Comparison of ENCODE assay signal across 17 cellular contexts in genomic region chr3:71688121-71688520, GRCh38. TPM values are rescaled to one million over a fixed set of nuclear protein-coding genes. Genes with fewer than 3 reads are reported as not detected.
A peak's percentile ranks its signal among the peaks of the same experiment; 100 is the strongest.
DNase-seq lines count a peak whose midpoint lies in the region; ATAC-seq, FAIRE-seq and TF ChIP-seq lines count a peak whose summit lies in the region.
"Had no signal": no experiment of that assay in that cellular context is flagged by ENCODE, and none has a peak within 500 bp of the region (broad histone marks: within the 10 kb centered on the region; RNA-seq: fewer than 3 reads in every experiment).

No MANE protein-coding gene starts in this region.

- no peaks in the 10 kb centered on the region for H3K9me1 ChIP-seq in endothelial cell of umbilical vein (replicated peaks; ENCODE audit: control insufficient read depth, extremely low read depth, insufficient read depth, low read length)

- FAIRE-seq in endothelial cell of umbilical vein (lab: Jason Lieb, UNC) (no peak), small intestine (lab: Jason Lieb, UNC) (no peak)

- H3K27ac ChIP-seq in HUES48 (ENCODE audit: low read depth, low read length) (peak overlapping the region; percentile 44), RWPE2 (ENCODE audit: poor library complexity, severe bottlenecking) (peak overlapping the region; percentile 96), endothelial cell of umbilical vein (ENCODE audit: insufficient read depth, low read depth, low read length) (no peak overlapping the region), small intestine (ENCODE audit: low read depth in 1 of 2, low read length in 1 of 2) (no peak overlapping the region), upper lobe of right lung (no peak overlapping the region)
- H3K27ac ChIP-seq: breast epithelium, thyroid gland had no signal

- H3K9ac ChIP-seq in HUES48 (ENCODE audit: low read depth, low read length) (no peak overlapping the region), endothelial cell of umbilical vein (replicated peaks; ENCODE audit: extremely low read depth, insufficient read depth, low read length) (no peak overlapping the region)

- H3K36me3 ChIP-seq in HUES48 (ENCODE audit: control insufficient read depth, insufficient read depth, low read length), result no peaks in the 10 kb centered on the region
- no peaks in the 10 kb centered on the region; the same call in 1 of the 2 replicates for H3K36me3 ChIP-seq in RWPE2 (ENCODE audit: low read depth)
- no peaks in the 10 kb centered on the region for H3K36me3 ChIP-seq in endothelial cell of umbilical vein (ENCODE audit: control insufficient read depth in 2 of 2, extremely low read depth in 1 of 2, insufficient read depth in 2 of 2, low read length in 2 of 2)
- H3K36me3 ChIP-seq in small intestine (ENCODE audit: control insufficient read depth in 2 of 2, insufficient read depth in 2 of 2, low read length in 2 of 2), result peaks cover 0 to 5% of the 10 kb centered on the region in 2 donors
- H3K36me3 ChIP-seq in upper lobe of right lung, result no peaks in the 10 kb centered on the region
- H3K36me3 ChIP-seq: breast epithelium, thyroid gland had no signal

- 62 to 84% (median 72%) methylated on average over 1 of the region's 1 CpG for WGBS in small intestine, 3 donors

- no TSS peak for BruUV-seq in endothelial cell of umbilical vein (replicated peaks; lab: Mats Ljungman, UMichigan)

- POLR2A ChIA-PET in endothelial cell of umbilical vein (lab: Charles Lee), result no interaction called here

- no peak overlapping the region for H2AFZ ChIP-seq in endothelial cell of umbilical vein (ENCODE audit: low read depth, low read length)

- intact Hi-C loops in endothelial cell of umbilical vein (cut with micrococcal nuclease) (no loop called here), upper lobe of right lung (cut with DNase I) (no loop called here)

- CTCF ChIA-PET in endothelial cell of umbilical vein (lab: Charles Lee), result no interaction called here

- no peaks in the 10 kb centered on the region for H3K79me2 ChIP-seq in endothelial cell of umbilical vein (ENCODE audit: control insufficient read depth, insufficient read depth, low read length)

- ATAC-seq in RWPE2 (ENCODE audit: low read depth) (no peak), upper lobe of right lung (no peak)
- ATAC-seq: esophagus mucosa, right cardiac atrium had no signal

- H3K27me3 ChIP-seq in HUES48 (ENCODE audit: control insufficient read depth, insufficient read depth, low read length) (no peaks in the 10 kb centered on the region), RWPE2 (ENCODE audit: insufficient read depth, poor library complexity, severe bottlenecking) (no peaks in the 10 kb centered on the region), endothelial cell of umbilical vein (ENCODE audit: control insufficient read depth in 2 of 2, insufficient read depth in 2 of 2, low read length in 2 of 2) (peaks cover 0 to 2% of the 10 kb centered on the region in 2 experiments), small intestine (ENCODE audit: control insufficient read depth in 2 of 2, insufficient read depth in 2 of 2, low read length in 2 of 2) (no peaks in the 10 kb centered on the region), upper lobe of right lung (no peaks in the 10 kb centered on the region)
- H3K27me3 ChIP-seq: breast epithelium, thyroid gland had no signal

- no peak for DNase-seq in RWPE2 (ENCODE audit: low spot score)
- no peak for DNase-seq in endothelial cell of umbilical vein (ENCODE audit: low read depth, low spot score)
- DNase-seq in small intestine, result peak; percentile 51
- no peak for DNase-seq in upper lobe of right lung
- no peak for DNase-seq in NCI-H226
- DNase-seq in glomerular visceral epithelial cell (ENCODE audit: extremely low spot score), result no peak
- DNase-seq: AML-193, COR-L47, NCI-H1417 treated with DMSO at 0.1 percent for 48 hours, NCI-H69, right cardiac atrium, SIG-M5, thyroid gland had no signal

- no peak for TF ChIP-seq POLR2A in endothelial cell of umbilical vein (IDR thresholded peaks at IDR 0.05; ENCODE audit: low read depth, low read length)

- H4K20me1 ChIP-seq in endothelial cell of umbilical vein (replicated peaks; ENCODE audit: control insufficient read depth, extremely low read depth, insufficient read depth, low read length), result no peaks in the 10 kb centered on the region

- H3K4me1 ChIP-seq in HUES48 (ENCODE audit: control insufficient read depth, insufficient read depth, low read length), result peaks cover 54% of the 10 kb centered on the region
- peaks cover 62% of the 10 kb centered on the region for H3K4me1 ChIP-seq in RWPE2 (ENCODE audit: insufficient read depth, poor library complexity, severe bottlenecking)
- H3K4me1 ChIP-seq in endothelial cell of umbilical vein (ENCODE audit: control insufficient read depth, extremely low read depth, insufficient read depth, low read length), result peaks cover 5% of the 10 kb centered on the region
- peaks cover 4 to 21% of the 10 kb centered on the region in 2 donors for H3K4me1 ChIP-seq in small intestine (ENCODE audit: control insufficient read depth in 2 of 2, insufficient read depth in 1 of 2, low read depth in 1 of 2, low read length in 1 of 2)
- H3K4me1 ChIP-seq in upper lobe of right lung, result peaks cover 18% of the 10 kb centered on the region

- TF ChIP-seq CTCF in RWPE2 (IDR thresholded peaks at IDR 0.05; ENCODE audit: poor library complexity, severe bottlenecking) (no peak), endothelial cell of umbilical vein (IDR thresholded peaks at IDR 0.05; ENCODE audit: extremely low read depth in 1 of 2, insufficient read depth in 1 of 2, low read depth in 1 of 2, low read length in 2 of 2) (no peak), upper lobe of right lung (IDR thresholded peaks at IDR 0.05) (no peak)

- dilution Hi-C loops in endothelial cell of umbilical vein (cut with MboI; ENCODE audit: extremely low pct_ligation_motif_present, low sequenced_read_pairs), result no loop called here

- no peaks in the 10 kb centered on the region for H3K9me3 ChIP-seq in HUES48 (ENCODE audit: control insufficient read depth, insufficient read depth, low read length)
- H3K9me3 ChIP-seq in RWPE2 (ENCODE audit: severe bottlenecking), result no peaks in the 10 kb centered on the region
- no peaks in the 10 kb centered on the region for H3K9me3 ChIP-seq in endothelial cell of umbilical vein (replicated peaks; ENCODE audit: control insufficient read depth, insufficient read depth, low read length)
- no peaks in the 10 kb centered on the region for H3K9me3 ChIP-seq in small intestine (ENCODE audit: control insufficient read depth, low read depth)
- H3K9me3 ChIP-seq in upper lobe of right lung, result no peaks in the 10 kb centered on the region
- H3K9me3 ChIP-seq: breast epithelium, thyroid gland had no signal

- no peak overlapping the region for H3K4me2 ChIP-seq in endothelial cell of umbilical vein (ENCODE audit: insufficient read depth, low read length)

- no peak overlapping the region for H3K4me3 ChIP-seq in HUES48 (ENCODE audit: low read depth, low read length)
- H3K4me3 ChIP-seq in RWPE2 (ENCODE audit: severe bottlenecking), result no peak overlapping the region
- no peak overlapping the region for H3K4me3 ChIP-seq in endothelial cell of umbilical vein (replicated peaks in 1 of 3; ENCODE audit: insufficient read depth in 1 of 3, low read depth in 1 of 3, low read length in 3 of 3)
- H3K4me3 ChIP-seq in small intestine (ENCODE audit: low read depth in 1 of 2, low read length in 2 of 2), result no peak overlapping the region
- no peak overlapping the region for H3K4me3 ChIP-seq in upper lobe of right lung
- H3K4me3 ChIP-seq: breast epithelium, thyroid gland had no signal

TF ChIP-seq in endothelial cell of umbilical vein, 7 proteins besides CTCF, POLR2A, EP300 and RAD21:
- peak; percentile 49 for TF ChIP-seq GATA2 (IDR thresholded peaks at IDR 0.05; ENCODE audit: insufficient read depth, insufficient read length, low read depth, low read length)
- no peak for TF ChIP-seq EZH2 (IDR thresholded peaks at IDR 0.05; ENCODE audit: borderline replicate concordance, low read depth, low read length, severe bottlenecking)
TF ChIP-seq in endothelial cell of umbilical vein: peak in this region for 1.

RNA-seq across cellular contexts. Expression of gene EIF4E3, which starts 37.1 kb away (rescaled TPM):
- 4.9 and 7.6 TPM in 2 replicates for total RNA-seq in endothelial cell of umbilical vein
- polyA plus RNA-seq in endothelial cell of umbilical vein, result 1.1 and 1.3 TPM in 2 replicates
- polyA plus RNA-seq in endothelial cell of umbilical vein (2011; cell fraction: cytosol; rRNA removed), result 2.0 and 2.1 TPM in 2 replicates
- 1.2 TPM in 2 replicates for polyA plus RNA-seq in endothelial cell of umbilical vein (2011; cell fraction: nucleus; rRNA removed)
- 3.0 and 5.6 TPM in 2 replicates for polyA plus RNA-seq in endothelial cell of umbilical vein (2012)
- 3.6 and 4.1 TPM in 2 replicates for polyA minus RNA-seq in endothelial cell of umbilical vein
- polyA minus RNA-seq in endothelial cell of umbilical vein (2011; cell fraction: cytosol; rRNA and poly(A)+ RNA removed), result 0.51 TPM
- 1.3 and 1.8 TPM in 2 replicates for polyA minus RNA-seq in endothelial cell of umbilical vein (2011; cell fraction: nucleus; rRNA and poly(A)+ RNA removed)
- 10 to 100 TPM in 2 of 3 donors, 1 to 10 TPM in 1; 9.4 to 14.8 (median 11.3) TPM for polyA plus RNA-seq in small intestine
- total RNA-seq in upper lobe of right lung, result 38.4 TPM
- total RNA-seq: OCI-LY7 had no signal

Comparison
In these comparisons a context has a peak if more than half of its experiments do, and no peak if none do; other contexts are left out.
1. H3K27ac ChIP-seq: peak in HUES48 (single experiment) and RWPE2 (single experiment); none in endothelial cell of umbilical vein (single experiment), small intestine (0 of 2) and upper lobe of right lung (single experiment).